ENCODE assay signal across 18 cellular contexts in the genomic region with DNA sequence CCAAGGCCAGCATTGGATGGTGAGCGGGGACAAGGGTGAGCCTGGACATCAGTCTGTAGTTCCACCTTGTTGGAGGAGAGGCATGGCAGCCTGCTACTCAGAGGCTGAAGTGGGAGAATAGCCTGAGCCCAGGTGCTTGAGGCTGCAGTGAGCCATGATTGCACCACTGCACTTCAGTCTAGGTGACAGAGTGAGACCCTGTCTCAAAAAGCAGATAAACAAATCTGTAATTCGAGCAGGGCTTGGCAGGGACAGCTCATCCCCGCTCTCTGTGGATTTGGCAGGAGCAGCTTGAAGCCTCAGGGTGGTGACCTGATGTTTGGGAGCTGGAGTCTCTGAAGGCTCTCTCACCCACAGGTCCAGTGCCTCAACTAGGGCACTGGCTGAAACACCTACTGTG. TPM values are rescaled to one million over a fixed set of nuclear protein-coding genes. Genes with fewer than 3 reads are reported as not detected.
DNase-seq lines count a peak whose midpoint lies in the region; ATAC-seq and TF ChIP-seq lines count a peak whose summit lies in the region.
"Had no signal": no experiment of that assay in that cellular context is flagged by ENCODE, and none has a peak within 500 bp of the region (broad histone marks: within the 10 kb centered on the region; RNA-seq: fewer than 3 reads in every experiment).

No MANE protein-coding gene starts in this region.

- no peak overlapping the region for H3K4me2 ChIP-seq in PC-3 (ENCODE audit: low read length)

- no peaks in the 10 kb centered on the region for H3K9me2 ChIP-seq in PC-3 (replicated peaks; ENCODE audit: low read length)

- BruUV-seq in PC-3 (replicated peaks; lab: Mats Ljungman, UMichigan): no TSS peak

- H3K9me3 ChIP-seq in PC-3 (ENCODE audit: low read length): 0 out of 2 replicates have a peak, but pooled peaks cover 8% of the 10 kb centered on the region

- H3K9ac ChIP-seq in PC-3 (ENCODE audit: low read length): no peak overlapping the region

- CTCF ChIA-PET in PC-3 (lab: Charles Lee): no interaction called here

- no peaks in the 10 kb centered on the region for H3K27me3 ChIP-seq in PC-3 (ENCODE audit: low read length)
- H3K27me3 ChIP-seq: Peyer's patch had no signal

- peak; percentile 69 to 81 for ATAC-seq in left cardiac atrium
- 0 out of 2 replicates have a peak, but pooled peaks have one; percentile 27 for ATAC-seq in PC-3
- ATAC-seq in HG02840 (IDR thresholded peaks at IDR 0.05; ENCODE audit: low FRiP score, unreplicated experiment): no peak

- H3K79me2 ChIP-seq in PC-3 (ENCODE audit: low read length): no peaks in the 10 kb centered on the region

- H3K4me3 ChIP-seq in PC-3 (ENCODE audit: low read length): no peak overlapping the region
- H3K4me3 ChIP-seq: Peyer's patch had no signal

- no peaks in the 10 kb centered on the region for H3K36me3 ChIP-seq in PC-3 (ENCODE audit: low read depth, low read length)
- H3K36me3 ChIP-seq: Peyer's patch had no signal

- in situ Hi-C loops in ACHN (cut with HindIII; ENCODE audit: low pct_ligation_motif_present, low pct_unique_long_range_greater_than_20kb, low sequenced_read_pairs): no loop called here

- H3F3A ChIP-seq in PC-3 (ENCODE audit: low read length, unreplicated experiment): no peaks in the 10 kb centered on the region

- H3K4me1 ChIP-seq in PC-3 (ENCODE audit: insufficient read depth, low read length): no peaks in the 10 kb centered on the region
- H3K4me1 ChIP-seq: Peyer's patch had no signal

- H2AFZ ChIP-seq in PC-3 (ENCODE audit: low read length): no peak overlapping the region

- POLR2A ChIA-PET in PC-3 (lab: Charles Lee; ENCODE audit: unreplicated experiment): no interaction called here

- no peak overlapping the region for H3K27ac ChIP-seq in PC-3 (ENCODE audit: low read length)
- H3K27ac ChIP-seq: 22Rv1, HL-60, Peyer's patch had no signal

- no peaks in the 10 kb centered on the region for H4K20me1 ChIP-seq in PC-3 (ENCODE audit: low read length)

- peak; percentile 14 for DNase-seq in NCI-H1092 treated with DMSO at 0.1 percent for 48 hours (lab: John Stamatoyannopoulos, UW)
- DNase-seq in NCI-H1092 (lab: John Stamatoyannopoulos, UW): no peak
- no peak for DNase-seq in left cardiac atrium
- no peak for DNase-seq in cardiac septum (ENCODE audit: low spot score)
- DNase-seq in PC-3: peak; percentile 20
- no peak for DNase-seq in ACHN
- DNase-seq in SKM-1 (lab: John Stamatoyannopoulos, UW; ENCODE audit: unreplicated experiment): no peak
- DNase-seq: DND-41, H7, IMR-90, NCI-H1048, NCI-H146, NCI-H524, Peyer's patch, T1000 had no signal

- no peak for TF ChIP-seq CTCF in PC-3 (conservative IDR thresholded peaks at IDR 0.05; ENCODE audit: low read depth, low read length)

- intact Hi-C loops in left cardiac atrium (cut with DNase I) (no loop called here), cardiac septum (cut with DNase I) (no loop called here), PC-3 (cut with micrococcal nuclease) (no loop called here)

RNA-seq across cellular contexts. Expression of a gene that starts 38.6 kb away (rescaled TPM):
- 10 to 100 TPM; 14.4 to 14.9 TPM for total RNA-seq in left cardiac atrium
- total RNA-seq in cardiac septum: 20.5 TPM
- total RNA-seq in PC-3 (2014; rRNA removed): 5.3 and 11.5 TPM in 2 replicates

Comparison
In these comparisons a context has a peak if more than half of its experiments do, and no peak if none do; other contexts are left out.
1. DNase-seq: peak in NCI-H1092 treated with DMSO at 0.1 percent for 48 hours (single experiment) and PC-3 (single experiment); none in NCI-H1092 (single experiment), left cardiac atrium (single experiment), cardiac septum (single experiment), ACHN (single experiment) and SKM-1 (single experiment).